ENCODE assay signal across 1 cellular context in the genomic region with DNA sequence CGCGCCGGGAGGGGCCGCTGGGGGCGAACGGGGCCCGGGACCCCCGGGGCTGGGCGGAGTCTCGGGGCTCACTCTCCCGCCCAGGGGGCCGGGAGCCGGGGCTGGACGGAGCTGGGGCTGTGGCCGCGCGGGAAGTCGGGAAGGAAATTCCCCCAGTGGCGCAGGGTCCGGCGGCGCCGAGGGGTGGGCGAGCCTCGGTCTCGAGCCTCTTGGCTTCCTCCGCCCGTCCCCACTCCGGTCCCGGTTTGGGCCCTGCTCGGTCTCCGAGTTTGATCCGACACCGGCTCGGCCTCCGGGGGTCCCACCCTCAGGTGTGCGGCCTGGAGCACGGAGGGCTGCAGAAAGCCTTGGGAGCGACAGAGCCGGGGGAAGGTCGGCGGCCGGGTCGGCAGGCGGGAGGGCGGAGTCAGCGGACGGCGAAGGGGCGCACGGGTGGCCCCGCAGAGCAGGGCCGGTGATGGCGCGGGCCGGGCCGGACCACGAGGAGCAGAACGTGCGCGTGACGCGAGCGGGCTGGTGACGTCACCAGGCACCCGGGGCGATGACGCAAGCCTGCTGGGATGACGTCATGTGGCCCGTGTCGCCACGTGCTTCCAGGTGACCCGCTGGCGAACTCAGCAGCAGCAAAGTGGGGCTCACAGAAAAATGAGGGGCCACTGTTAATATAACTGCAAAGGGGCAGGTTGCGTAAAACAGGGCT.
A peak's percentile ranks its signal among the peaks of the same experiment; 100 is the strongest.
TF ChIP-seq lines count a peak whose summit lies in the region.

No MANE protein-coding gene starts in this region.

TF ChIP-seq in endothelial cell of umbilical vein, 7 proteins besides CTCF, POLR2A, EP300 and RAD21:
- TF ChIP-seq, protein P1, sequence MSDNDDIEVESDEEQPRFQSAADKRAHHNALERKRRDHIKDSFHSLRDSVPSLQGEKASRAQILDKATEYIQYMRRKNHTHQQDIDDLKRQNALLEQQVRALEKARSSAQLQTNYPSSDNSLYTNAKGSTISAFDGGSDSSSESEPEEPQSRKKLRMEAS (IDR thresholded peaks at IDR 0.05; ENCODE audit: insufficient read depth, insufficient read length): peak; percentile 96
- TF ChIP-seq JUN (IDR thresholded peaks at IDR 0.05; ENCODE audit: borderline replicate concordance, insufficient read depth, insufficient read length, low read depth) (peak; percentile 97), GATA2 (IDR thresholded peaks at IDR 0.05; ENCODE audit: insufficient read depth, insufficient read length, low read depth, low read length) (no peak), MYC (IDR thresholded peaks at IDR 0.05; ENCODE audit: low read depth, low read length) (peak; percentile 96), FOS (IDR thresholded peaks at IDR 0.05; ENCODE audit: borderline replicate concordance, insufficient read depth, low read length) (peak; percentile 37), EZH2 (IDR thresholded peaks at IDR 0.05; ENCODE audit: borderline replicate concordance, low read depth, low read length, severe bottlenecking) (no peak), POLR2AphosphoS5 (IDR thresholded peaks at IDR 0.05; ENCODE audit: insufficient read depth, low read depth, low read length) (no peak)
TF ChIP-seq in endothelial cell of umbilical vein: peak in this region for 4.
